ENCODE assay signal across 1 cellular context in genomic region chr10:104256335-104257080, GRCh38.
TF ChIP-seq lines count a peak whose summit lies in the region.

No MANE protein-coding gene starts in this region.

TF ChIP-seq in HepG2, 621 proteins besides CTCF, POLR2A, EP300 and RAD21 (continued from another document and continues in another):
- TF ChIP-seq HNRNPH1 (optimal IDR thresholded peaks at IDR 0.05; ENCODE audit: low read depth, low read length), result no peak
- no peak for TF ChIP-seq KDM1A (CRISPR knock-in tag; IDR thresholded peaks at IDR 0.05)
- no peak for TF ChIP-seq ZNF235 (CRISPR knock-in tag; IDR thresholded peaks at IDR 0.05; ENCODE audit: borderline replicate concordance)
- TF ChIP-seq ZNF12 (CRISPR knock-in tag; IDR thresholded peaks at IDR 0.05), result no peak
- no peak for TF ChIP-seq JDP2 (CRISPR knock-in tag; IDR thresholded peaks at IDR 0.05; ENCODE audit: borderline replicate concordance)
- TF ChIP-seq NR2F6 (IDR thresholded peaks at IDR 0.05), result peak; percentile 56
- TF ChIP-seq NR2F6 (CRISPR knock-in tag; IDR thresholded peaks at IDR 0.05), result peak; percentile 57; the same call in 1 of the 2 replicates
- TF ChIP-seq TSC22D2 (CRISPR knock-in tag; IDR thresholded peaks at IDR 0.05; ENCODE audit: borderline replicate concordance), result no peak
- no peak for TF ChIP-seq PHF5A (CRISPR knock-in tag; IDR thresholded peaks at IDR 0.05; ENCODE audit: low read depth, unreplicated experiment)
- no peak for TF ChIP-seq MTF2 (CRISPR knock-in tag; IDR thresholded peaks at IDR 0.05; ENCODE audit: borderline replicate concordance)
- TF ChIP-seq ZNF33B (CRISPR knock-in tag; IDR thresholded peaks at IDR 0.05), result no peak
- peak; percentile 35; the same call in 1 of the 2 replicates for TF ChIP-seq ISL2 (CRISPR knock-in tag; IDR thresholded peaks at IDR 0.05)
- TF ChIP-seq ZNF282 (IDR thresholded peaks at IDR 0.05; ENCODE audit: partially characterized antibody), result no peak
- peak; percentile 19; the same call in 1 of the 2 replicates for TF ChIP-seq TFAP4 (IDR thresholded peaks at IDR 0.05; ENCODE audit: borderline replicate concordance, low read depth)
- TF ChIP-seq XRCC5 (optimal IDR thresholded peaks at IDR 0.05; ENCODE audit: low read length), result no peak
- TF ChIP-seq THAP11 (CRISPR knock-in tag; IDR thresholded peaks at IDR 0.05), result no peak
- no peak for TF ChIP-seq RNF219 (CRISPR knock-in tag; IDR thresholded peaks at IDR 0.05)
- TF ChIP-seq ZNF343 (CRISPR knock-in tag; IDR thresholded peaks at IDR 0.05), result no peak
- no peak for TF ChIP-seq RBAK (CRISPR knock-in tag; IDR thresholded peaks at IDR 0.05)
- no peak for TF ChIP-seq ZBED4 (CRISPR knock-in tag; IDR thresholded peaks at IDR 0.05; ENCODE audit: borderline replicate concordance)
- no peak for TF ChIP-seq MLX (CRISPR knock-in tag; IDR thresholded peaks at IDR 0.05)
- no peak for TF ChIP-seq ARNT (IDR thresholded peaks at IDR 0.05)
- TF ChIP-seq KDM4B (CRISPR knock-in tag; IDR thresholded peaks at IDR 0.05), result no peak
- TF ChIP-seq ZNF317 (CRISPR knock-in tag; IDR thresholded peaks at IDR 0.05), result no peak
- TF ChIP-seq ZNF576 (CRISPR knock-in tag; IDR thresholded peaks at IDR 0.05), result no peak
- TF ChIP-seq CSRNP2 (CRISPR knock-in tag; conservative IDR thresholded peaks at IDR 0.05; ENCODE audit: low read depth), result no peak
- TF ChIP-seq ELF1 (CRISPR knock-in tag; IDR thresholded peaks at IDR 0.05), result no peak
- TF ChIP-seq FOXA1 (IDR thresholded peaks at IDR 0.05), result no peak
- TF ChIP-seq FOXA1 (CRISPR knock-in tag; IDR thresholded peaks at IDR 0.05), result peak; percentile 53
- peak; percentile 66 for TF ChIP-seq MED1 (CRISPR knock-in tag; IDR thresholded peaks at IDR 0.05)
- 0 out of 2 replicates have a peak, but pooled peaks have one; percentile 43 for TF ChIP-seq ZNF609 (CRISPR knock-in tag; IDR thresholded peaks at IDR 0.05; ENCODE audit: borderline replicate concordance)
- TF ChIP-seq ARNT2 (CRISPR knock-in tag; IDR thresholded peaks at IDR 0.05; ENCODE audit: low read depth), result no peak
- 0 out of 2 replicates have a peak, but pooled peaks have one; percentile 22 for TF ChIP-seq YEATS4 (CRISPR knock-in tag; IDR thresholded peaks at IDR 0.05; ENCODE audit: borderline replicate concordance)
- TF ChIP-seq WIZ (CRISPR knock-in tag; IDR thresholded peaks at IDR 0.05), result no peak
- no peak for TF ChIP-seq E2F1 (CRISPR knock-in tag; IDR thresholded peaks at IDR 0.05)
- no peak for TF ChIP-seq CBFB (CRISPR knock-in tag; IDR thresholded peaks at IDR 0.05)
- TF ChIP-seq ZNF724P (CRISPR knock-in tag; IDR thresholded peaks at IDR 0.05; ENCODE audit: borderline replicate concordance), result no peak
- TF ChIP-seq NFRKB (IDR thresholded peaks at IDR 0.05), result no peak
- no peak for TF ChIP-seq FOXP1 (IDR thresholded peaks at IDR 0.05)
- peak; percentile 74 for TF ChIP-seq FOXP1 (CRISPR knock-in tag; IDR thresholded peaks at IDR 0.05)
- TF ChIP-seq PRPF4 (IDR thresholded peaks at IDR 0.05; ENCODE audit: low read depth, low read length, poor library complexity, severe bottlenecking), result no peak
- TF ChIP-seq HOXA9 (CRISPR knock-in tag; IDR thresholded peaks at IDR 0.05; ENCODE audit: borderline replicate concordance), result no peak
- no peak for TF ChIP-seq ZFP41 (CRISPR knock-in tag; IDR thresholded peaks at IDR 0.05; ENCODE audit: borderline replicate concordance)
- TF ChIP-seq ZFAT (CRISPR knock-in tag; conservative IDR thresholded peaks at IDR 0.05), result no peak
- no peak for TF ChIP-seq ZNF597 (CRISPR knock-in tag; IDR thresholded peaks at IDR 0.05)
- TF ChIP-seq EED (CRISPR knock-in tag; IDR thresholded peaks at IDR 0.05), result no peak
- 0 out of 4 replicates have a peak, but pooled peaks of 1 of the 2 experiments have one; percentile 27 for TF ChIP-seq HMGXB4 (CRISPR knock-in tag; IDR thresholded peaks at IDR 0.05; ENCODE audit: borderline replicate concordance in 1 of 2, low read depth in 1 of 2)
- TF ChIP-seq JUND (CRISPR knock-in tag; IDR thresholded peaks at IDR 0.05), result no peak
- TF ChIP-seq ZNF605 (CRISPR knock-in tag; IDR thresholded peaks at IDR 0.05), result no peak
- TF ChIP-seq ZNF446 (CRISPR knock-in tag; IDR thresholded peaks at IDR 0.05), result no peak
- no peak for TF ChIP-seq TMF1 (CRISPR knock-in tag; IDR thresholded peaks at IDR 0.05; ENCODE audit: low read depth)
- TF ChIP-seq HCFC1 (IDR thresholded peaks at IDR 0.05; ENCODE audit: low read depth, low read length), result no peak
- no peak for TF ChIP-seq CCAR2 (optimal IDR thresholded peaks at IDR 0.05; ENCODE audit: low read depth, low read length)
